Comparison of ENCODE assay signal across 19 cellular contexts in genomic region chr9:89771205-89771604, GRCh38.
"Had no signal": no experiment of that assay in that cellular context is flagged by ENCODE, and none has a peak within 500 bp of the region (broad histone marks: within the 10 kb centered on the region; RNA-seq: fewer than 3 reads in every experiment).

No MANE protein-coding gene starts in this region.

- H3K4me1 ChIP-seq: SJSA1 had no signal

- H3K27ac ChIP-seq: SJSA1 had no signal

- DNase-seq: activated CD4-positive, alpha-beta T cell treated with anti-CD3 and anti-CD28 coated beads for 48 hours; activated CD4-positive, alpha-beta T cell treated with anti-CD3 and anti-CD28 coated beads, Interleukin-2, amount 50 U/mL, for 4 hours; activated CD4-positive, CD25-positive, alpha-beta regulatory T cell treated with anti-CD3 and anti-CD28 coated beads, Interleukin-2, amount 50 U/mL, for 72 hours; activated CD8-positive, alpha-beta memory T cell treated with anti-CD3 and anti-CD28 coated beads, Interleukin-2, amount 50 U/mL, for 48 hours; activated CD8-positive, alpha-beta T cell treated with anti-CD3 and anti-CD28 coated beads, Interleukin-2, amount 10 ng/mL, durations not matched to agents 7 days and 5 days; activated effector memory CD4-positive, alpha-beta T cell treated with anti-CD3 and anti-CD28 coated beads, Interleukin-2, amount 50 U/mL, for 16 hours; activated naive CD4-positive, alpha-beta T cell treated with Interleukin-2 at 50 U/mL for 16 hours; activated T-cell treated with anti-CD3 and anti-CD28 coated beads, Interleukin-2, amount 50 U/mL, for 1 hour; Kasumi-1; NCI-H1436 treated with DMSO at 0.1 percent for 48 hours; NCI-H187; NCI-H526; NCI-H774; SW 1271 had no signal

- ATAC-seq: activated CD8-positive, alpha-beta T cell treated with anti-CD3 and anti-CD28 coated beads, Interleukin-2, amount 10 ng/mL, durations not matched to agents 7 days and 5 days; activated naive CD4-positive, alpha-beta T cell treated with anti-CD3 and anti-CD28 coated beads, Interleukin-2, amount 50 U/mL, for 72 hours; K562; SK-N-SH treated with all-trans-retinoic acid at 6 μM for 48 hours; WTC11 had no signal

- H3K4me3 ChIP-seq: K562, SJSA1 had no signal

- H3K36me3 ChIP-seq: SJSA1 had no signal

- FAIRE-seq: K562 had no signal

- H3K9me3 ChIP-seq: SJSA1 had no signal

- H3K27me3 ChIP-seq: SJSA1 had no signal
